ENCODE assay signal across 1 cellular context in the genomic region with DNA sequence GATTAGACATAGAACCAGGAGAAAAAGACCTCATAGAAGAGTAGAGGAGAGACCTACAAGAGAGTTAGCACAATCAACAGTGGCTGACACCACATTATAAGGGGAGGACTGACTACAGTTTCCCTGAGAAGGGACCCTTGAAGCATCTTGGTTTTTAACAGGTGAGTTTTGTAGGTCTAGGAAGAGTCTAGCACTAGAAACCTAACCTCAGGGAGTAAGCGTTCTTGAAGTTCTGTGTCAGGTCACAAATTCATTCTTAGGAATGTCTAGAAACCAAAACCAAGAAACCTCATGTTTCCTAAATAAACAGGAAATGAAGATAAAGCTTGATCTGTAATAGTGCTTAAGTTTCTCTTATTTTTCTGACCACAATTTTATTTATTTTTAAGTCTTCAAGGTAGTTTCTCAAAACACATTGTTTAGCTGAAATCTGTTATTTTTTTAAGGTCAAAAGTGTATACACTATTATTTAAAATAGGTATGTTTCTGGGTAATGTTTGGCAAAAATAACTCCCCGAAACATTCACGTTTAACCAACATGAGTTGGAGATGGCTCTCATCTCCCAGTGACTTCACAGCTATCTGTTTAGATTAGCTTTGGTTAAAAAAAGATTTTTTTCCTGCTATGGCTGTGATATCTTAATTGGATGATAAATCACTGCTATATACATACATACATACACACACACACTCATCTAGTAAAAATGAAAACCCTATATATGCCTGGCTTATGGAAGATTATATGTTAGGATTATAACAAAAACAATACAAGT.
TF ChIP-seq lines count a peak whose summit lies in the region.

No MANE protein-coding gene starts in this region.

TF ChIP-seq in endothelial cell of umbilical vein, 7 proteins besides CTCF, POLR2A, EP300 and RAD21 (continued from another document):
- TF ChIP-seq GATA2 (IDR thresholded peaks at IDR 0.05; ENCODE audit: insufficient read depth, insufficient read length, low read depth, low read length) (no peak), POLR2AphosphoS5 (IDR thresholded peaks at IDR 0.05; ENCODE audit: insufficient read depth, low read depth, low read length) (no peak), EZH2 (IDR thresholded peaks at IDR 0.05; ENCODE audit: borderline replicate concordance, low read depth, low read length, severe bottlenecking) (no peak)
- TF ChIP-seq, protein P1, sequence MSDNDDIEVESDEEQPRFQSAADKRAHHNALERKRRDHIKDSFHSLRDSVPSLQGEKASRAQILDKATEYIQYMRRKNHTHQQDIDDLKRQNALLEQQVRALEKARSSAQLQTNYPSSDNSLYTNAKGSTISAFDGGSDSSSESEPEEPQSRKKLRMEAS (IDR thresholded peaks at IDR 0.05; ENCODE audit: insufficient read depth, insufficient read length) = no peak
TF ChIP-seq in endothelial cell of umbilical vein: peak in this region for 0.
